In genomic region chr12:16610743-16611142, GRCh38 we compare ENCODE assay signal across 17 cellular contexts. TPM values are rescaled to one million over a fixed set of nuclear protein-coding genes. Genes with fewer than 3 reads are reported as not detected.
DNase-seq lines count a peak whose midpoint lies in the region; FAIRE-seq and TF ChIP-seq lines count a peak whose summit lies in the region.
"Had no signal": no experiment of that assay in that cellular context is flagged by ENCODE, and none has a peak within 500 bp of the region (broad histone marks: within the 10 kb centered on the region; RNA-seq: fewer than 3 reads in every experiment).

No MANE protein-coding gene starts in this region.

- H3K27ac ChIP-seq in caudate nucleus (ENCODE audit: low read depth, low read length) (peak overlapping the region; percentile 96), sigmoid colon (peak overlapping the region; percentile 84 to 91 (median 84))
- H3K27ac ChIP-seq: foreskin keratinocyte, HL-60 had no signal

- DNase-seq in GM19239 (ENCODE audit: insufficient read length, low spot score) = no peak
- DNase-seq in NCI-H146 treated with DMSO at 0.1 percent for 48 hours (lab: John Stamatoyannopoulos, UW; ENCODE audit: unreplicated experiment) = peak; percentile 91
- no peak for DNase-seq in caudate nucleus (lab: John Stamatoyannopoulos, UW)
- no peak for DNase-seq in sigmoid colon
- DNase-seq in activated T-cell treated with anti-CD3 and anti-CD28 coated beads, Interleukin-2, amount 50 U/mL, for 1 hour = no peak
- DNase-seq in activated CD4-positive, alpha-beta T cell treated with anti-CD3 and anti-CD28 coated beads, Interleukin-2, amount 10 ng/mL, durations not matched to agents 7 days and 5 days = no peak
- no peak for DNase-seq in A172 (ENCODE audit: low spot score)
- DNase-seq in KBM-7 = no peak
- DNase-seq: activated CD4-positive, alpha-beta T cell treated with anti-CD3 and anti-CD28 coated beads, Interleukin-2, amount 50 U/mL, for 4 hours; BE2C; effector memory CD8-positive, alpha-beta T cell; foreskin keratinocyte; H7; SIG-M5; T-helper 9 cell had no signal

- CTCF ChIA-PET in activated CD4-positive, alpha-beta T cell treated with anti-CD3 and anti-CD28 coated beads, Interleukin-2, amount 10 ng/mL, durations not matched to agents 7 days and 5 days (lab: Charles Lee) = interaction anchor here (1.4 kb wide), 1 partner anchor 14 kb away, joined by 3 read pairs; no protein-coding TSS in a partner anchor

- H3K9me3 Mint-ChIP-seq in activated CD4-positive, alpha-beta T cell treated with anti-CD3 and anti-CD28 coated beads, Interleukin-2, amount 10 ng/mL, durations not matched to agents 7 days and 5 days = no peaks in the 10 kb centered on the region

- TF ChIP-seq EP300 in sigmoid colon (IDR thresholded peaks at IDR 0.05) = no peak

- intact Hi-C loops in sigmoid colon (cut with DNase I) = loop anchor here (5.0 to 10.0 kb wide), 2 partner anchors 83 to 1836 kb away; a partner anchor contains a TSS

- no peaks in the 10 kb centered on the region for H3K27me3 ChIP-seq in sigmoid colon

- H3K4me1 ChIP-seq in sigmoid colon = peaks cover 0 to 25% (median 15%) of the 10 kb centered on the region in 4 donors
- H3K4me1 ChIP-seq: foreskin keratinocyte had no signal

- no peaks in the 10 kb centered on the region for H3K36me3 ChIP-seq in sigmoid colon
- H3K36me3 ChIP-seq: BE2C had no signal

- WGBS in sigmoid colon, 2 donors = 12 to 25% methylated on average over 1 of the region's 1 CpG

- in situ Hi-C loops in KBM-7 (cut with MboI; ENCODE audit: low pct_unique_long_range_greater_than_20kb, low sequenced_read_pairs) = no loop called here

- no peaks in the 10 kb centered on the region for H3K9me3 ChIP-seq in sigmoid colon
- H3K9me3 ChIP-seq: BE2C had no signal

- peaks cover under 1% of the 10 kb centered on the region for H3K4me1 Mint-ChIP-seq in activated CD4-positive, alpha-beta T cell treated with anti-CD3 and anti-CD28 coated beads, Interleukin-2, amount 10 ng/mL, durations not matched to agents 7 days and 5 days

- TF ChIP-seq CTCF in sigmoid colon (IDR thresholded peaks at IDR 0.05) = no peak

- H3K27me3 Mint-ChIP-seq in activated CD4-positive, alpha-beta T cell treated with anti-CD3 and anti-CD28 coated beads, Interleukin-2, amount 10 ng/mL, durations not matched to agents 7 days and 5 days = peaks cover 35% of the 10 kb centered on the region

- POLR2A ChIA-PET in activated CD4-positive, alpha-beta T cell treated with anti-CD3 and anti-CD28 coated beads, Interleukin-2, amount 10 ng/mL, durations not matched to agents 7 days and 5 days (lab: Charles Lee) = no interaction called here

- no peak overlapping the region for H3K4me3 Mint-ChIP-seq in activated CD4-positive, alpha-beta T cell treated with anti-CD3 and anti-CD28 coated beads, Interleukin-2, amount 10 ng/mL, durations not matched to agents 7 days and 5 days
- H3K4me3 Mint-ChIP-seq: effector memory CD8-positive, alpha-beta T cell had no signal

- H3K36me3 Mint-ChIP-seq in activated CD4-positive, alpha-beta T cell treated with anti-CD3 and anti-CD28 coated beads, Interleukin-2, amount 10 ng/mL, durations not matched to agents 7 days and 5 days (ENCODE audit: low read depth) = no peaks in the 10 kb centered on the region

- H3K4me3 ChIP-seq in sigmoid colon = peak overlapping the region in 3 of 4 donors; percentile 50 to 67 (median 61)

- FAIRE-seq in GM19239 (lab: Jason Lieb, UNC) = peak; percentile 40

- no peak for TF ChIP-seq POLR2A in sigmoid colon (IDR thresholded peaks at IDR 0.05)

- H3K27ac Mint-ChIP-seq in activated CD4-positive, alpha-beta T cell treated with anti-CD3 and anti-CD28 coated beads, Interleukin-2, amount 10 ng/mL, durations not matched to agents 7 days and 5 days = no peak overlapping the region
- H3K27ac Mint-ChIP-seq: effector memory CD8-positive, alpha-beta T cell; progenitor cell of endocrine pancreas had no signal

RNA-seq across cellular contexts. Expression of gene LMO3, which starts 4.8 kb away (rescaled TPM):
- 100 to 1,000 TPM; 228 to 403 (median 367) TPM for total RNA-seq in sigmoid colon
- polyA plus RNA-seq in sigmoid colon = 1 to 10 TPM in 2 of 3 donors, under 1 TPM in 1; 0.46 to 9.0 (median 5.1) TPM
- total RNA-seq in activated CD4-positive, alpha-beta T cell treated with anti-CD3 and anti-CD28 coated beads, Interleukin-2, amount 10 ng/mL, durations not matched to agents 7 days and 5 days = not detected
- not detected in 2 replicates for total RNA-seq in A172 (2014; rRNA removed; shearing (Covaris generic))
- total RNA-seq: foreskin keratinocyte had no signal
- polyA plus RNA-seq: foreskin keratinocyte had no signal

Comparison
In these comparisons a context has a peak if more than half of its experiments do, and no peak if none do; other contexts are left out.
1. RNA of gene LMO3, which starts 4.8 kb away (total RNA-seq): 228 to 403 TPM in sigmoid colon; not detected in activated CD4-positive, alpha-beta T cell treated with anti-CD3 and anti-CD28 coated beads, Interleukin-2, amount 10 ng/mL, durations not matched to agents 7 days and 5 days and not detected in A172; every median in the first group is over 100 times any median in the second.